In the genomic region with DNA sequence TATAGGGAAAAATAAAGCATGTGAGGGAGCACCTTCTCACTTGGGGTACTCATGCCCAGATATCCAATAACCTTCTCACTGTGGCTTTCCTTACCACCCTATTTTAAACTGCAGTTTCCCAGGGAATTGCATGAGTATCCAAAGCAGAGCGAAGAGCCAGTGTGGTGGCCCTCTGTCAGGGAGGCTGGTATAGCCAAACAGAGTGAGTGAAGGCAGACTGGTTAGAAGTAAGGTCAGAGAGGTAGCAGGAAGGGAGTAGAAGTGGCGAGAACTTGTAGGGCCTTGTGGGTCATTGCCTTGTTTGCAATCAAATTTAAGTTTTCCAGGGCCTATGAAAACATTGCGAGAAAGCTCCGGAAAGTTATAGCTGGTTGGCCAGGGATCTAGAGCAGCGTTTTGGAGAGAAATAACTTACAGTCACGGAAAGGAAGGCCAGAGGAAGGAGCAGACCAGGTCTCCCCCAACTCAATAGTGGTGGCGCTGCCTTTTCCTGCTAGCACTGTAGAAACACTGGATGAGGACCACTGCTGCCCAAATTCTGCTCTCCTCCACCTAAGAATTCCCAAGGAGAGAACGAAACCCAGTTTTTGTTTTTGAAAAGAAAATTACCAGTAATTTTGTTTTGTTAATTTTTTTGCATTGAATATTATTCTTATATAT, we compare ENCODE assay signal across 18 cellular contexts.
"Had no signal": no experiment of that assay in that cellular context is flagged by ENCODE, and none has a peak within 500 bp of the region (broad histone marks: within the 10 kb centered on the region; RNA-seq: fewer than 3 reads in every experiment).

No MANE protein-coding gene starts in this region.

- H3K4me1 ChIP-seq: testis had no signal

- H3K4me3 ChIP-seq: lung, sigmoid colon, testis, vagina had no signal

- H3K4me1 Mint-ChIP-seq: activated naive CD8-positive, alpha-beta T cell treated with anti-CD3 and anti-CD28 coated beads, Interleukin-2, amount 10 ng/mL, durations not matched to agents 7 days and 5 days had no signal

- H3K27me3 ChIP-seq: neutrophil, sigmoid colon, testis, vagina had no signal

- H3K27ac ChIP-seq: neutrophil, testis, vagina had no signal

- H3K27ac Mint-ChIP-seq: activated CD4-positive, alpha-beta memory T cell treated with anti-CD3 and anti-CD28 coated beads for 36 hours; activated naive CD8-positive, alpha-beta T cell treated with anti-CD3 and anti-CD28 coated beads, Interleukin-2, amount 10 ng/mL, durations not matched to agents 7 days and 5 days; activated T-cell treated with anti-CD3 and anti-CD28 coated beads, Interleukin-2, amount 50 U/mL, for 72 hours; naive thymus-derived CD4-positive, alpha-beta T cell; stimulated activated naive CD8-positive, alpha-beta T cell treated with anti-CD3 and anti-CD28 coated beads, Interleukin-15, amount 100 ng/mL, for 72 hours had no signal

- H3K4me3 Mint-ChIP-seq: activated CD4-positive, alpha-beta memory T cell treated with anti-CD3 and anti-CD28 coated beads for 36 hours; activated naive CD8-positive, alpha-beta T cell treated with anti-CD3 and anti-CD28 coated beads, Interleukin-2, amount 10 ng/mL, durations not matched to agents 7 days and 5 days; activated T-cell treated with anti-CD3 and anti-CD28 coated beads, Interleukin-2, amount 50 U/mL, for 72 hours; naive thymus-derived CD4-positive, alpha-beta T cell; stimulated activated naive CD8-positive, alpha-beta T cell treated with anti-CD3 and anti-CD28 coated beads, Interleukin-15, amount 100 ng/mL, for 72 hours had no signal

- H3K9me3 Mint-ChIP-seq: activated CD4-positive, alpha-beta memory T cell treated with anti-CD3 and anti-CD28 coated beads for 36 hours; activated naive CD8-positive, alpha-beta T cell treated with anti-CD3 and anti-CD28 coated beads, Interleukin-2, amount 10 ng/mL, durations not matched to agents 7 days and 5 days; activated T-cell treated with anti-CD3 and anti-CD28 coated beads, Interleukin-2, amount 50 U/mL, for 72 hours; stimulated activated naive CD8-positive, alpha-beta T cell treated with anti-CD3 and anti-CD28 coated beads, Interleukin-15, amount 100 ng/mL, for 72 hours had no signal

- H3K9me3 ChIP-seq: neutrophil, sigmoid colon, testis, vagina had no signal

- ATAC-seq: activated T-cell treated with anti-CD3 and anti-CD28 coated beads, Interleukin-2, amount 50 U/mL, for 72 hours; naive thymus-derived CD4-positive, alpha-beta T cell; stimulated activated naive CD8-positive, alpha-beta T cell treated with anti-CD3 and anti-CD28 coated beads, Interleukin-15, amount 100 ng/mL, for 72 hours had no signal

- H3K27me3 Mint-ChIP-seq: activated CD4-positive, alpha-beta memory T cell treated with anti-CD3 and anti-CD28 coated beads for 36 hours; activated naive CD8-positive, alpha-beta T cell treated with anti-CD3 and anti-CD28 coated beads, Interleukin-2, amount 10 ng/mL, durations not matched to agents 7 days and 5 days; naive thymus-derived CD4-positive, alpha-beta T cell; stimulated activated naive CD8-positive, alpha-beta T cell treated with anti-CD3 and anti-CD28 coated beads, Interleukin-15, amount 100 ng/mL, for 72 hours had no signal

- H3K36me3 ChIP-seq: sigmoid colon, vagina had no signal

- DNase-seq: activated CD4-positive, alpha-beta memory T cell treated with anti-CD3 and anti-CD28 coated beads for 36 hours; activated CD4-positive, alpha-beta T cell treated with anti-CD3 and anti-CD28 coated beads for 1 hour; activated CD8-positive, alpha-beta memory T cell treated with anti-CD3 and anti-CD28 coated beads, Interleukin-2, amount 50 U/mL, for 4 hours; activated gamma-delta T cell treated with Interleukin-2 at 50 U/mL for 16 hours; activated naive CD8-positive, alpha-beta T cell treated with anti-CD3 and anti-CD28 coated beads, Interleukin-2, amount 10 ng/mL, durations not matched to agents 7 days and 5 days; activated T-cell treated with anti-CD3 and anti-CD28 coated beads, Interleukin-2, amount 50 U/mL, for 72 hours; anterior cingulate cortex; cortex of kidney; effector CD8-positive, alpha-beta T cell; hypothalamus; naive thymus-derived CD4-positive, alpha-beta T cell; sigmoid colon; stimulated activated CD4-positive, alpha-beta T cell treated with anti-CD3 and anti-CD28 coated beads, Interleukin-4, amount 100 ng/mL, for 1 hour; stimulated activated naive CD8-positive, alpha-beta T cell treated with anti-CD3 and anti-CD28 coated beads, Interleukin-15, amount 100 ng/mL, for 72 hours; testis had no signal
